8 cellular contexts compared by ENCODE assay signal in the genomic region with DNA sequence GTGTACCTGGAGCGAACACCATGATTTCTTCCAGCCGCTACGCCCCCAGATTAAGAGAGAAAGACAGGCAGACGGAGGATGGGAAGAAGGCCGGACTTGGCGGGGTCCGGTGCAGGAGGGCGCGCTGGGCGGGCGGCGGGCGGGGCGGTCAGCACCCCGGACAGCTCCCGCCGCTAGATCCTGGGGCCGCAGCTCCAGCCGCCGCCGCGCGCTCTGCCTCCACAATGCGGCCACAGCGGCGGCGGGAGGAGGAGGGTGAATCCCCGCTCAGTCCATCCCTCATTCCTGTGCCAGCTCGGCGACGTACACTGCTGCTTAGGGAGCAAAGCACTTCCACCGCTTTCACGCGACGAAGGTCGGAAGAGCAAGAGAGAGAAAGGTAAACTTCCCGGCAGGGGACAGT. TPM values are rescaled to one million over a fixed set of nuclear protein-coding genes. Genes with fewer than 3 reads are reported as not detected.
DNase-seq lines count a peak whose midpoint lies in the region; ATAC-seq lines count a peak whose summit lies in the region.

A gene with protein sequence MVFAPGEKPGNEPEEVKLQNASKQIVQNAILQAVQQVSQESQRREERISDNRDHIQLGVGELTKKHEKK (minus strand): TSS at position 226 of the 403 bp plus-strand sequence. CDS start 204 bp downstream, at position 22.

- H3K36me3 ChIP-seq in iPS DF 6.9 (ENCODE audit: control insufficient read depth, insufficient read depth, low read length) = no peaks in the 10 kb centered on the region

- H3K27me3 ChIP-seq in iPS DF 6.9 (ENCODE audit: control insufficient read depth, insufficient read depth, low read length) = peaks cover 28% of the 10 kb centered on the region

- H3K27ac Mint-ChIP-seq in activated naive CD8-positive, alpha-beta T cell treated with anti-CD3 and anti-CD28 coated beads for 36 hours = no peak within 1 kb of the TSS

- peaks cover 51% of the 10 kb centered on the region for H3K27me3 Mint-ChIP-seq in activated naive CD8-positive, alpha-beta T cell treated with anti-CD3 and anti-CD28 coated beads for 36 hours

- no peak for ATAC-seq in HG02610 (IDR thresholded peaks at IDR 0.05; ENCODE audit: unreplicated experiment)

- no CpG with 5 or more reads among the region's 37 CpGs for WGBS in iPS DF 6.9 (ENCODE audit: insufficient coverage, insufficient read length)

- H3K36me3 Mint-ChIP-seq in activated naive CD8-positive, alpha-beta T cell treated with anti-CD3 and anti-CD28 coated beads for 36 hours = peaks cover 2% of the 10 kb centered on the region

- H3K4me3 Mint-ChIP-seq in activated naive CD8-positive, alpha-beta T cell treated with anti-CD3 and anti-CD28 coated beads for 36 hours = peak within 1 kb of the TSS; percentile 73

- H3K4me1 ChIP-seq in iPS DF 6.9 (ENCODE audit: control insufficient read depth, insufficient read depth, low read length) = no peaks in the 10 kb centered on the region

- no peaks in the 10 kb centered on the region for H3K9me3 ChIP-seq in iPS DF 6.9 (ENCODE audit: control insufficient read depth, insufficient read depth, low read length)

- H3K4me1 Mint-ChIP-seq in activated naive CD8-positive, alpha-beta T cell treated with anti-CD3 and anti-CD28 coated beads for 36 hours = peaks cover 15% of the 10 kb centered on the region

- DNase-seq in Caki2 (ENCODE audit: low read depth) = peak; percentile 65
- peak; percentile 19 for DNase-seq in HuH-7 (ENCODE audit: low spot score)
- DNase-seq in activated naive CD8-positive, alpha-beta T cell treated with anti-CD3 and anti-CD28 coated beads for 36 hours = peak; percentile 54
- DNase-seq in iPS DF 6.9 (ENCODE audit: low read depth, low spot score) = no peak
- DNase-seq in stimulated activated CD4-positive, alpha-beta T cell treated with anti-CD3 and anti-CD28 coated beads, TNF-alpha, amount 100 ng/mL, for 24 hours (ENCODE audit: low read depth in 3 of 3) = peak in 2 of 3 experiments; percentile 5 to 13
- DNase-seq in activated gamma-delta T cell (lab: John Stamatoyannopoulos, UW) = no peak
- no peak for DNase-seq in NCI-H187 (lab: John Stamatoyannopoulos, UW)

- peak within 1 kb of the TSS; percentile 22; the same call in 1 of the 2 replicates for H3K4me3 ChIP-seq in iPS DF 6.9 (ENCODE audit: low read length)

- in situ Hi-C loops in Caki2 (cut with HindIII; ENCODE audit: low pct_unique_long_range_greater_than_20kb, low sequenced_read_pairs) = no loop called here

- H3K9me3 Mint-ChIP-seq in activated naive CD8-positive, alpha-beta T cell treated with anti-CD3 and anti-CD28 coated beads for 36 hours = no peaks in the 10 kb centered on the region

- no peak within 1 kb of the TSS for H3K27ac ChIP-seq in iPS DF 6.9 (ENCODE audit: low read length)

RNA-seq across cellular contexts. Expression of the gene that starts here (rescaled TPM):
- total RNA-seq in Caki2 (2014; rRNA removed; shearing (Covaris generic); ENCODE audit: low replicate concordance) = not detected in 2 replicates
- total RNA-seq in activated naive CD8-positive, alpha-beta T cell treated with anti-CD3 and anti-CD28 coated beads for 36 hours = not detected

Comparison
In these comparisons a context has a peak if more than half of its experiments do, and no peak if none do; other contexts are left out.
1. Peak in DNase-seq in Caki2; RNA of the gene not detected or under 1 TPM.
2. Peak in DNase-seq in activated naive CD8-positive, alpha-beta T cell treated with anti-CD3 and anti-CD28 coated beads for 36 hours; RNA of the gene not detected or under 1 TPM.
3. DNase-seq: peak in HuH-7 (single experiment) and stimulated activated CD4-positive, alpha-beta T cell treated with anti-CD3 and anti-CD28 coated beads, TNF-alpha, amount 100 ng/mL, for 24 hours (2 of 3); none in iPS DF 6.9 (single experiment), activated gamma-delta T cell (single experiment) and NCI-H187 (0 of 2).